7 cellular contexts compared by ENCODE assay signal in the genomic region with DNA sequence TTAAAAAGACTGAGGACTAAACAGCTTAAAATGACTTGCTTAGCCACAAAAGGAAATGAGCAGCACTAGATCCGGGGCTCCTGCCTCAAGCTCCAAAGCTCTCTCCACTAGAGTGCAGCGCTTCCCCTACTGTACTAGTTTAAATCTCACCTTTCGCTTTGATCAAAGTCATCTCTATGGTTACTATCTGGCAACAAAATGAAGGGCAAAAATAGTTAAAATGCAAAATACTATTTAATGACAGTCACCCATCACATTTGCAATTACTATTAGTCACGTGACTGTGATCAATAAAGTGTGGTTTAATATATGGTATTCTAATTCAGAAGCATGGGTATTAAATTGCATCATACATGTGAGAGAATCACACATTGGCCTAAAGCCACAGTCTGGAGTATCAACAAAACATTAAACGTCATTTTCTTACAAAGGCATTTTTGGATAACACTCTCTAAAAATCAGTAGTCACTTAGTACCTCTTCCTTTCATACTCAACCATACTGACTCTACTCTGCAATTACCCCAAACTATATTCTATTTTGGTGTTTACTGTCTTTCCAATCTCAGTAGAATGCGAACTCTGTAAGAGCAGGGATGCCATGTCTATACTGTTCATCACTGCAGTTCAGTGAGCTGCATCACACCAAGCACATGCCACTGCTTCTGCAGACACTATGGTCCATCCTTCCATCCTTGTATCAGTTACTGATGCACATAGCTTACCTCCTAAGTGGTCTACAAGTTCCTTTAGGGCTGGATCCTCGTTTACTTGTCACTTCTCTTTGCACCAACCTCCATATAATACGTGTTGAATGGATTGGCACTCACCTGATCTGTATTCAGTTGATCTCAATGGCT. TPM values are rescaled to one million over a fixed set of nuclear protein-coding genes. Genes with fewer than 3 reads are reported as not detected.
A peak's percentile ranks its signal among the peaks of the same experiment; 100 is the strongest.
DNase-seq lines count a peak whose midpoint lies in the region; ATAC-seq, FAIRE-seq and TF ChIP-seq lines count a peak whose summit lies in the region.

No MANE protein-coding gene starts in this region.

- peaks cover 68% of the 10 kb centered on the region for H3K4me1 Mint-ChIP-seq in activated naive CD4-positive, alpha-beta T cell treated with anti-CD3 and anti-CD28 coated beads, Interleukin-2, amount 50 U/mL, for 24 hours

- no peak overlapping the region for H3K4me3 ChIP-seq in upper lobe of right lung

- DNase-seq in GM12891 (ENCODE audit: insufficient read length, low spot score) (peak; percentile 30), NCI-H510A treated with DMSO at 0.1 percent for 48 hours (lab: John Stamatoyannopoulos, UW) (peak; percentile 26), left kidney (ENCODE audit: low read depth, low spot score) (peak; percentile 56), upper lobe of right lung (no peak), 8988T (no peak)

- H3K27ac ChIP-seq in upper lobe of right lung: no peak overlapping the region

- no peaks in the 10 kb centered on the region for H3K27me3 ChIP-seq in upper lobe of right lung

- TF ChIP-seq CTCF in upper lobe of right lung (IDR thresholded peaks at IDR 0.05): no peak

- ATAC-seq in upper lobe of right lung (no peak), HG03378 (IDR thresholded peaks at IDR 0.05; ENCODE audit: unreplicated experiment) (no peak)

- peak overlapping the region; percentile 86 for H3K4me3 Mint-ChIP-seq in activated naive CD4-positive, alpha-beta T cell treated with anti-CD3 and anti-CD28 coated beads, Interleukin-2, amount 50 U/mL, for 24 hours

- FAIRE-seq in GM12891 (lab: Jason Lieb, UNC): peak; percentile 50

- TF ChIP-seq POLR2A in GM12891 (IDR thresholded peaks at IDR 0.05; ENCODE audit: low read depth, low read length): no peak

- H3K27me3 Mint-ChIP-seq in activated naive CD4-positive, alpha-beta T cell treated with anti-CD3 and anti-CD28 coated beads, Interleukin-2, amount 50 U/mL, for 24 hours: no peaks in the 10 kb centered on the region

- H3K9me3 ChIP-seq in upper lobe of right lung: no peaks in the 10 kb centered on the region

- H3K36me3 ChIP-seq in upper lobe of right lung: peaks cover 44% of the 10 kb centered on the region

- peaks cover 25% of the 10 kb centered on the region for H3K36me3 Mint-ChIP-seq in activated naive CD4-positive, alpha-beta T cell treated with anti-CD3 and anti-CD28 coated beads, Interleukin-2, amount 50 U/mL, for 24 hours

- H3K27ac Mint-ChIP-seq in activated naive CD4-positive, alpha-beta T cell treated with anti-CD3 and anti-CD28 coated beads, Interleukin-2, amount 50 U/mL, for 24 hours: peak overlapping the region; percentile 97

- H3K4me1 ChIP-seq in upper lobe of right lung: peaks cover 46% of the 10 kb centered on the region

- no peaks in the 10 kb centered on the region for H3K9me3 Mint-ChIP-seq in activated naive CD4-positive, alpha-beta T cell treated with anti-CD3 and anti-CD28 coated beads, Interleukin-2, amount 50 U/mL, for 24 hours

- intact Hi-C loops in upper lobe of right lung (cut with DNase I): no loop called here

TF ChIP-seq in GM12891, 5 proteins besides CTCF, POLR2A, EP300 and RAD21:
- TF ChIP-seq POU2F2 (IDR thresholded peaks at IDR 0.05; ENCODE audit: low read depth, low read length) (no peak), POLR2AphosphoS5 (IDR thresholded peaks at IDR 0.05; ENCODE audit: low read depth, low read length) (no peak), SPI1 (IDR thresholded peaks at IDR 0.05; ENCODE audit: low read depth, low read length) (no peak), TAF1 (IDR thresholded peaks at IDR 0.05; ENCODE audit: low read depth, low read length) (no peak), PAX5 (IDR thresholded peaks at IDR 0.05; ENCODE audit: insufficient read depth, low read length, severe bottlenecking) (no peak)

RNA-seq across cellular contexts. Expression of gene PSMD12, which starts 6.2 kb away (rescaled TPM):
- polyA plus RNA-seq in GM12891 (2012; ENCODE audit: low read depth, missing spikeins): 34.1 TPM
- total RNA-seq in upper lobe of right lung: 43.8 TPM

RNA-seq across cellular contexts. Expression of gene PITPNC1, which starts 16.9 kb away (rescaled TPM):
- 15.5 TPM for polyA plus RNA-seq in GM12891 (2012; ENCODE audit: low read depth, missing spikeins)
- total RNA-seq in upper lobe of right lung: 25.4 TPM

Comparison
In these comparisons a context has a peak if more than half of its experiments do, and no peak if none do; other contexts are left out.
1. DNase-seq: peak in GM12891 (single experiment), NCI-H510A treated with DMSO at 0.1 percent for 48 hours (single experiment) and left kidney (single experiment); none in upper lobe of right lung (single experiment) and 8988T (single experiment).